Comparison of ENCODE assay signal across 8 cellular contexts in genomic region chr6:17086469-17086868, GRCh38. TPM values are rescaled to one million over a fixed set of nuclear protein-coding genes. Genes with fewer than 3 reads are reported as not detected.
DNase-seq lines count a peak whose midpoint lies in the region; ATAC-seq and FAIRE-seq lines count a peak whose summit lies in the region.

No MANE protein-coding gene starts in this region.

- CTCF ChIA-PET in activated CD8-positive, alpha-beta T cell treated with anti-CD3 and anti-CD28 coated beads, Interleukin-2, amount 10 ng/mL, durations not matched to agents 7 days and 5 days (lab: Charles Lee) = interaction anchor here (0.6 to 1.7 kb wide), 7 partner anchors 13 to 768 kb away, joined by 3 to 8 read pairs (median 4); no protein-coding TSS in a partner anchor

- DNase-seq in A172 (ENCODE audit: low spot score) (peak; percentile 84), ELF-1 (ENCODE audit: low read depth, low spot score) (peak; percentile 47), NCI-H1048 (lab: John Stamatoyannopoulos, UW) (peak; percentile 25), frontal cortex (ENCODE audit: low spot score in 2 of 2) (peak; percentile 32 to 53), pons (ENCODE audit: low spot score) (peak; percentile 87)
- DNase-seq in activated CD8-positive, alpha-beta T cell treated with anti-CD3 and anti-CD28 coated beads, Interleukin-2, amount 10 ng/mL, durations not matched to agents 7 days and 5 days = peak; percentile 28

- FAIRE-seq in frontal cortex (lab: Jason Lieb, UNC) = peak; percentile 24

- H3K4me3 Mint-ChIP-seq in activated CD8-positive, alpha-beta T cell treated with anti-CD3 and anti-CD28 coated beads, Interleukin-2, amount 10 ng/mL, durations not matched to agents 7 days and 5 days = no peak overlapping the region

- no peaks in the 10 kb centered on the region for H3K4me1 Mint-ChIP-seq in activated CD8-positive, alpha-beta T cell treated with anti-CD3 and anti-CD28 coated beads, Interleukin-2, amount 10 ng/mL, durations not matched to agents 7 days and 5 days (ENCODE audit: low read depth)

- H3K36me3 Mint-ChIP-seq in activated CD8-positive, alpha-beta T cell treated with anti-CD3 and anti-CD28 coated beads, Interleukin-2, amount 10 ng/mL, durations not matched to agents 7 days and 5 days (ENCODE audit: low read depth) = no peaks in the 10 kb centered on the region

- POLR2A ChIA-PET in activated CD8-positive, alpha-beta T cell treated with anti-CD3 and anti-CD28 coated beads, Interleukin-2, amount 10 ng/mL, durations not matched to agents 7 days and 5 days (lab: Charles Lee) = no interaction called here

- no peaks in the 10 kb centered on the region for H3K9me3 Mint-ChIP-seq in activated CD8-positive, alpha-beta T cell treated with anti-CD3 and anti-CD28 coated beads, Interleukin-2, amount 10 ng/mL, durations not matched to agents 7 days and 5 days (ENCODE audit: insufficient read depth)

- peaks cover 8% of the 10 kb centered on the region for H3K27me3 Mint-ChIP-seq in activated CD8-positive, alpha-beta T cell treated with anti-CD3 and anti-CD28 coated beads, Interleukin-2, amount 10 ng/mL, durations not matched to agents 7 days and 5 days (ENCODE audit: low read depth)

- no peak overlapping the region for H3K27ac Mint-ChIP-seq in activated CD8-positive, alpha-beta T cell treated with anti-CD3 and anti-CD28 coated beads, Interleukin-2, amount 10 ng/mL, durations not matched to agents 7 days and 5 days

- ATAC-seq in activated CD8-positive, alpha-beta T cell treated with anti-CD3 and anti-CD28 coated beads, Interleukin-2, amount 10 ng/mL, durations not matched to agents 7 days and 5 days = no peak
- ATAC-seq in GM21786 (IDR thresholded peaks at IDR 0.05; ENCODE audit: unreplicated experiment) (no peak), HG03025 (IDR thresholded peaks at IDR 0.05; ENCODE audit: low FRiP score, unreplicated experiment) (no peak)

RNA-seq across cellular contexts. Expression of gene STMND1, which starts 15.4 kb away (rescaled TPM):
- total RNA-seq in A172 (2014; rRNA removed; shearing (Covaris generic)) = 0.22 TPM in 1 of 2 replicates, not detected in the other
- total RNA-seq in activated CD8-positive, alpha-beta T cell treated with anti-CD3 and anti-CD28 coated beads, Interleukin-2, amount 10 ng/mL, durations not matched to agents 7 days and 5 days = not detected
- not detected for total RNA-seq in frontal cortex

Comparison
In these comparisons a context has a peak if more than half of its experiments do, and no peak if none do; other contexts are left out.
1. DNase-seq: peak in every context shown above with its lines; median percentile 87 in pons; 84 in A172; 47 in ELF-1; 42 in frontal cortex; 28 in activated CD8-positive, alpha-beta T cell treated with anti-CD3 and anti-CD28 coated beads, Interleukin-2, amount 10 ng/mL, durations not matched to agents 7 days and 5 days; 25 in NCI-H1048.